10 cellular contexts compared by ENCODE assay signal in genomic region chr7:106050002-106050742, GRCh38.
A peak's percentile ranks its signal among the peaks of the same experiment; 100 is the strongest.
DNase-seq lines count a peak whose midpoint lies in the region; ATAC-seq and TF ChIP-seq lines count a peak whose summit lies in the region.
"Had no signal": no experiment of that assay in that cellular context is flagged by ENCODE, and none has a peak within 500 bp of the region (broad histone marks: within the 10 kb centered on the region; RNA-seq: fewer than 3 reads in every experiment).

No MANE protein-coding gene starts in this region.

- H3K27me3 ChIP-seq in muscle layer of colon (ENCODE audit: control insufficient read depth in 1 of 2, insufficient read depth in 2 of 2, low read length in 2 of 2): no peaks in the 10 kb centered on the region

- H3K27ac ChIP-seq in muscle layer of colon (ENCODE audit: low read depth, low read length): peak overlapping the region; percentile 41

- ATAC-seq in HG02759 (IDR thresholded peaks at IDR 0.05; ENCODE audit: unreplicated experiment): no peak
- no peak for ATAC-seq in GM21367 (IDR thresholded peaks at IDR 0.05; ENCODE audit: unreplicated experiment)

- H3K9ac ChIP-seq in muscle layer of colon (ENCODE audit: low read length): no peak overlapping the region

- H3K4me3 ChIP-seq in cardiac fibroblast (replicated peaks in 1 of 2; ENCODE audit: low read depth in 2 of 2, low read length in 2 of 2) (no peak overlapping the region), muscle layer of colon (ENCODE audit: low read depth in 1 of 2, low read length in 2 of 2) (no peak overlapping the region)

- DNase-seq in AG09319 (ENCODE audit: extremely low read depth, low read depth) (no peak), HuH-7 (ENCODE audit: low spot score) (peak; percentile 61), cardiac fibroblast (ENCODE audit: low read depth in 2 of 2) (peak; percentile 65 to 91), NCI-H2171 treated with DMSO at 0.1 percent for 48 hours (lab: John Stamatoyannopoulos, UW) (no peak), DMS153 treated with DMSO at 0.1 percent for 48 hours (lab: John Stamatoyannopoulos, UW; ENCODE audit: unreplicated experiment) (no peak)
- DNase-seq: DMS79 treated with DMSO at 0.1 percent for 48 hours, NCI-H774 had no signal

- H3K36me3 ChIP-seq in muscle layer of colon (ENCODE audit: insufficient read depth, low read length): no peaks in the 10 kb centered on the region

- TF ChIP-seq CTCF in AG09319 (IDR thresholded peaks at IDR 0.05; ENCODE audit: low read depth, low read length): peak; percentile 28
- TF ChIP-seq CTCF in cardiac fibroblast (IDR thresholded peaks at IDR 0.05; ENCODE audit: low read depth, low read length): peak; percentile 19

- no peaks in the 10 kb centered on the region for H3K9me3 ChIP-seq in muscle layer of colon (ENCODE audit: low read length)

- peaks cover 21% of the 10 kb centered on the region for H3K4me1 ChIP-seq in muscle layer of colon (ENCODE audit: insufficient read depth, low read length)

Comparison
In these comparisons a context has a peak if more than half of its experiments do, and no peak if none do; other contexts are left out.
1. DNase-seq: peak in HuH-7 (single experiment) and cardiac fibroblast (2 of 2); none in AG09319 (single experiment), NCI-H2171 treated with DMSO at 0.1 percent for 48 hours (single experiment) and DMS153 treated with DMSO at 0.1 percent for 48 hours (single experiment).